Comparison of ENCODE assay signal across 22 cellular contexts in the genomic region with DNA sequence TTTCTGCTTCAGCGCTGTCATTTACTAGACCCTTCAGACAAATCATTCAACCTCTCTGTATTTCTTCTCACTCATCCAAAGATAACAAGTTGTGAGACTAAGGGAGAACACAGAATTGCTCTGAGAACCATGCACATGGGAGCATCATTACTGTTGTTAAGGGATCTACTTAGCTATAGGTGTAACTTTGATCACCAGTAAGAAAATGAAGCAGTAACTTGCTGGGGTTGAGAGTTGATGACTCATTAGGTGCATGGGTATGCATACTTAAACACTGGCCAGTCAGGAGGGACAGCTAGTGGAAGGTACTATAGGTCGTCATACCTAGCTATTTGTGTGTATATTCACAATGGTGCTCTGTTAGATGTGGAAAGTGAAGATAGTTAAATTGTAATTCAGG.
DNase-seq lines count a peak whose midpoint lies in the region; ATAC-seq and TF ChIP-seq lines count a peak whose summit lies in the region.
"Had no signal": no experiment of that assay in that cellular context is flagged by ENCODE, and none has a peak within 500 bp of the region (broad histone marks: within the 10 kb centered on the region; RNA-seq: fewer than 3 reads in every experiment).

No MANE protein-coding gene starts in this region.

- H4K8ac ChIP-seq in mesendoderm (ENCODE audit: low read depth, low read length), result no peak overlapping the region

- no peak overlapping the region for H2BK120ac ChIP-seq in mesendoderm (ENCODE audit: low read depth, low read length)

- no peak overlapping the region for H3K9ac ChIP-seq in PC-3 (ENCODE audit: low read length)
- no peak overlapping the region for H3K9ac ChIP-seq in mesendoderm (ENCODE audit: low read length)
- H3K9ac ChIP-seq: GM23248 had no signal

- H3K4me1 ChIP-seq in PC-3 (ENCODE audit: insufficient read depth, low read length), result no peaks in the 10 kb centered on the region
- H3K4me1 ChIP-seq in mesendoderm (ENCODE audit: control insufficient read depth, low read depth, low read length), result no peaks in the 10 kb centered on the region
- H3K4me1 ChIP-seq: Caco-2 had no signal

- BruUV-seq in PC-3 (replicated peaks; lab: Mats Ljungman, UMichigan), result no TSS peak

- POLR2A ChIA-PET in PC-3 (lab: Charles Lee; ENCODE audit: unreplicated experiment), result no interaction called here

- no peak overlapping the region for H3K23ac ChIP-seq in mesendoderm (ENCODE audit: low read length)

- H2AFZ ChIP-seq in PC-3 (ENCODE audit: low read length), result no peak overlapping the region
- H2AFZ ChIP-seq: GM23248 had no signal

- TF ChIP-seq CTCF in PC-3 (conservative IDR thresholded peaks at IDR 0.05; ENCODE audit: low read depth, low read length) (no peak), epithelial cell of proximal tubule (conservative IDR thresholded peaks at IDR 0.05; ENCODE audit: low read depth, low read length) (no peak)

- no peak overlapping the region for H2BK15ac ChIP-seq in mesendoderm (replicated peaks; ENCODE audit: low read depth)

- H3K18ac ChIP-seq in mesendoderm (ENCODE audit: low read length), result no peak overlapping the region

- H3K27ac ChIP-seq in PC-3 (ENCODE audit: low read length) (no peak overlapping the region), mesendoderm (ENCODE audit: low read depth, low read length) (no peak overlapping the region)
- H3K27ac ChIP-seq: C4-2B, GM23248, SK-N-MC had no signal

- no peaks in the 10 kb centered on the region for H3K27me3 ChIP-seq in PC-3 (ENCODE audit: low read length)
- no peaks in the 10 kb centered on the region for H3K27me3 ChIP-seq in mesendoderm (ENCODE audit: insufficient read depth, low read length, poor library complexity)
- H3K27me3 ChIP-seq: MG63 had no signal

- H3K36me3 ChIP-seq in PC-3 (ENCODE audit: low read depth, low read length) (no peaks in the 10 kb centered on the region), mesendoderm (ENCODE audit: control insufficient read depth, insufficient read depth, low read length) (no peaks in the 10 kb centered on the region)
- H3K36me3 ChIP-seq: MG63 had no signal

- H3K4me3 ChIP-seq in PC-3 (ENCODE audit: low read length) (no peak overlapping the region), epithelial cell of proximal tubule (ENCODE audit: low read depth, low read length) (no peak overlapping the region), mesendoderm (ENCODE audit: low read length) (no peak overlapping the region)
- H3K4me3 ChIP-seq: GM23248, MG63, SK-N-MC had no signal

- no peaks in the 10 kb centered on the region for H4K20me1 ChIP-seq in PC-3 (ENCODE audit: low read length)

- no CpG with 5 or more reads among the region's 2 CpGs for WGBS in mesendoderm (ENCODE audit: extremely low coverage, insufficient coverage, low lambda C conversion rate)

- no peak overlapping the region for H2BK5ac ChIP-seq in mesendoderm (ENCODE audit: low read length)

- H3K79me1 ChIP-seq in mesendoderm (ENCODE audit: low read length), result no peaks in the 10 kb centered on the region

- no peak overlapping the region for H3K4ac ChIP-seq in mesendoderm (ENCODE audit: low read depth, low read length)

- H3F3A ChIP-seq in PC-3 (ENCODE audit: low read length, unreplicated experiment), result no peaks in the 10 kb centered on the region

- H3K79me2 ChIP-seq in PC-3 (ENCODE audit: low read length) (no peaks in the 10 kb centered on the region), mesendoderm (ENCODE audit: control insufficient read depth, insufficient read depth, low read length) (no peaks in the 10 kb centered on the region)

- intact Hi-C loops in PC-3 (cut with micrococcal nuclease), result no loop called here

- H3K56ac ChIP-seq in mesendoderm (ENCODE audit: low read length), result no peak overlapping the region

- H4K5ac ChIP-seq in mesendoderm (ENCODE audit: low read length), result no peak overlapping the region

- CTCF ChIA-PET in PC-3 (lab: Charles Lee), result no interaction called here

- no peaks in the 10 kb centered on the region for H3K9me2 ChIP-seq in PC-3 (replicated peaks; ENCODE audit: low read length)

- H2AK5ac ChIP-seq in mesendoderm (ENCODE audit: low read length), result no peak overlapping the region

- no peaks in the 10 kb centered on the region for H3K9me3 ChIP-seq in PC-3 (ENCODE audit: low read length)

- ATAC-seq in PC-3, result no peak
- no peak for ATAC-seq in GM19467 (IDR thresholded peaks at IDR 0.05; ENCODE audit: unreplicated experiment)
- ATAC-seq: CD8-positive, alpha-beta T cell; Panc1 had no signal

- DNase-seq in DMS79 treated with DMSO at 0.1 percent for 48 hours (lab: John Stamatoyannopoulos, UW) (peak; percentile 77), PC-3 (peak; percentile 6), epithelial cell of proximal tubule (ENCODE audit: low read depth) (peak; percentile 33), mesendoderm (peak; percentile 31), SHP77 (lab: John Stamatoyannopoulos, UW) (no peak), NCI-H774 (lab: John Stamatoyannopoulos, UW) (no peak)
- DNase-seq: Caco-2; CD8-positive, alpha-beta T cell; DMS 273 treated with DMSO at 0.1 percent for 48 hours; DND-41; GM23248; H7; KBM-7; MG63; NCI-H2029; NCI-H446 treated with DMSO at 0.1 percent for 48 hours; NCI-H526; SIG-M5 had no signal

- H3K4me2 ChIP-seq in PC-3 (ENCODE audit: low read length) (no peak overlapping the region), mesendoderm (ENCODE audit: low read length) (no peak overlapping the region)

Comparison
In these comparisons a context has a peak if more than half of its experiments do, and no peak if none do; other contexts are left out.
1. DNase-seq: peak in DMS79 treated with DMSO at 0.1 percent for 48 hours (single experiment), PC-3 (single experiment), epithelial cell of proximal tubule (single experiment) and mesendoderm (single experiment); none in SHP77 (0 of 2) and NCI-H774 (single experiment).